In the genomic region with DNA sequence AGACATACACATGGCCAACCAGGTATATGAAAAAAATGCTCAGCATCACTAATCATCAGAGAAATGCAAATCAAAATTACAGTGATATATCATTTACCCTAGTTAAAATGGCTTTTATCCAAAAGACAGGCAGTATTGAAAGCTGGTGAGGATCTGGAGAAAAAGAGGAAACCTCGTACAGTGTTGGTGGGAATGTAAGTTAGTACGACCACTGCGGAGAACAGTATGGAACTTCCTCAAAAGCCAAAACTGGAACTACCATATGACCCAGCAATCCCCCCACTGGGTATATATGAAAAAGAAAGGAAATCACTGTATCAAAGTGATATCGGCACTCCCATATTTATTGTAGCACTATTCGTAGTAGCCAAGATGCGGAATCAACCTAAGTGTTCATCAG, we compare ENCODE assay signal across 21 cellular contexts. TPM values are rescaled to one million over a fixed set of nuclear protein-coding genes. Genes with fewer than 3 reads are reported as not detected.
A peak's percentile ranks its signal among the peaks of the same experiment; 100 is the strongest.
DNase-seq lines count a peak whose midpoint lies in the region; ATAC-seq and TF ChIP-seq lines count a peak whose summit lies in the region.
"Had no signal": no experiment of that assay in that cellular context is flagged by ENCODE, and none has a peak within 500 bp of the region (broad histone marks: within the 10 kb centered on the region; RNA-seq: fewer than 3 reads in every experiment).

No MANE protein-coding gene starts in this region.

- H3K27ac Mint-ChIP-seq in T-helper 17 cell (peak overlapping the region; percentile 27), endodermal cell (peak overlapping the region; percentile 78)
- H3K27ac Mint-ChIP-seq: B cell; CD4-positive, alpha-beta T cell; CD8-positive, alpha-beta T cell had no signal

- H3K4me1 Mint-ChIP-seq in T-helper 17 cell (peaks cover 4% of the 10 kb centered on the region), endodermal cell (peaks cover 1% of the 10 kb centered on the region)

- WGBS in endodermal cell (ENCODE audit: insufficient coverage in 1 of 2, insufficient read length in 1 of 2), 2 experiments, result 98 to 100% methylated on average over 4 to 6 of the region's 6 CpGs

- H3K27ac ChIP-seq in endodermal cell (ENCODE audit: low read depth, low read length) (no peak overlapping the region), foreskin keratinocyte (no peak overlapping the region)
- H3K27ac ChIP-seq: 22Rv1; A549; BLaER1 treated with 17β-estradiol and CSF1 and Interleukin-3, amounts not matched to agents 10 nM and 100 nM; C4-2B had no signal

- H3K36me3 Mint-ChIP-seq in T-helper 17 cell (ENCODE audit: low read depth) (peaks cover 8% of the 10 kb centered on the region), endodermal cell (ENCODE audit: low read depth) (peaks cover 53% of the 10 kb centered on the region)

- no peak for TF ChIP-seq CTCF in endodermal cell (conservative IDR thresholded peaks at IDR 0.05)
- TF ChIP-seq CTCF in foreskin keratinocyte (conservative IDR thresholded peaks at IDR 0.05), result no peak

- H3K4me3 Mint-ChIP-seq in T-helper 17 cell, result no peak overlapping the region
- no peak overlapping the region for H3K4me3 Mint-ChIP-seq in endodermal cell
- H3K4me3 Mint-ChIP-seq: B cell; CD4-positive, alpha-beta T cell; CD8-positive, alpha-beta T cell had no signal

- no peaks in the 10 kb centered on the region for H3K4me1 ChIP-seq in endodermal cell (ENCODE audit: control insufficient read depth, insufficient read depth, low read length)
- no peaks in the 10 kb centered on the region for H3K4me1 ChIP-seq in foreskin keratinocyte
- H3K4me1 ChIP-seq: A549, Caco-2 had no signal

- H3K4me3 ChIP-seq in endodermal cell (ENCODE audit: low read length), result no peak overlapping the region
- H3K4me3 ChIP-seq: A549; BLaER1 treated with 17β-estradiol and CSF1 and Interleukin-3, amounts not matched to agents 10 nM and 100 nM had no signal

- no peaks in the 10 kb centered on the region for H3K27me3 ChIP-seq in endodermal cell (ENCODE audit: control insufficient read depth, insufficient read depth, low read length, poor library complexity, severe bottlenecking)
- H3K27me3 ChIP-seq in foreskin keratinocyte, result no peaks in the 10 kb centered on the region
- H3K27me3 ChIP-seq: BLaER1 treated with 17β-estradiol and CSF1 and Interleukin-3, amounts not matched to agents 10 nM and 100 nM had no signal

- DNase-seq in GDM1 (lab: John Stamatoyannopoulos, UW) (peak; percentile 6), Kasumi-1 (lab: John Stamatoyannopoulos, UW) (peak; percentile 59 to 64), T-helper 17 cell (no peak), endodermal cell (no peak), NCI-H187 treated with DMSO at 0.1 percent for 48 hours (lab: John Stamatoyannopoulos, UW) (no peak), DMS53 (lab: John Stamatoyannopoulos, UW) (no peak), foreskin keratinocyte (no peak)
- DNase-seq: AML-193; Caco-2; Calu3; CD4-positive, alpha-beta T cell; CD8-positive, alpha-beta T cell; DMS79; DND-41; EL; GF-D8 had no signal

- H3K27me3 Mint-ChIP-seq in T-helper 17 cell (no peaks in the 10 kb centered on the region), endodermal cell (ENCODE audit: insufficient read depth) (no peaks in the 10 kb centered on the region)
- H3K27me3 Mint-ChIP-seq: B cell; CD4-positive, alpha-beta T cell had no signal

- H3K9me3 Mint-ChIP-seq in endodermal cell, result peaks cover under 1% of the 10 kb centered on the region
- H3K9me3 Mint-ChIP-seq: CD4-positive, alpha-beta T cell; CD8-positive, alpha-beta T cell had no signal

- ATAC-seq in T-helper 17 cell (no peak), foreskin keratinocyte (no peak)
- ATAC-seq: A549; CD8-positive, alpha-beta T cell had no signal

- no peak overlapping the region for H3K9ac ChIP-seq in endodermal cell (ENCODE audit: extremely low read depth, low read length, poor library complexity, severe bottlenecking)
- H3K9ac ChIP-seq: BLaER1 treated with 17β-estradiol and CSF1 and Interleukin-3, amounts not matched to agents 10 nM and 100 nM had no signal

- no peaks in the 10 kb centered on the region for H3K9me3 ChIP-seq in T-helper 17 cell (ENCODE audit: control insufficient read depth, low read length, poor library complexity, severe bottlenecking)
- H3K9me3 ChIP-seq in endodermal cell (ENCODE audit: control insufficient read depth, low read length), result no peaks in the 10 kb centered on the region
- H3K9me3 ChIP-seq: A549; BLaER1 treated with 17β-estradiol and CSF1 and Interleukin-3, amounts not matched to agents 10 nM and 100 nM; Caco-2 had no signal

- peaks cover 65% of the 10 kb centered on the region for H3K36me3 ChIP-seq in endodermal cell (ENCODE audit: control insufficient read depth, insufficient read depth, low read length)

RNA-seq across cellular contexts. Expression of gene ABHD18, which starts 23.4 kb away (rescaled TPM):
- total RNA-seq in T-helper 17 cell, result 10 to 100 TPM; 20.3 to 22.5 TPM
- 10 to 100 TPM; 17.1 to 18.5 TPM for total RNA-seq in endodermal cell
- 10.2 TPM for polyA plus RNA-seq in endodermal cell (2013, experiment 1 of 2)
- polyA plus RNA-seq in endodermal cell (2013, experiment 2 of 2), result 9.6 TPM
- total RNA-seq in foreskin keratinocyte, result 5.9 and 6.3 TPM in 2 replicates
- polyA plus RNA-seq in foreskin keratinocyte, result 1.7 and 2.1 TPM in 2 replicates

RNA-seq across cellular contexts. Expression of gene MFSD8, which starts 23.7 kb away (rescaled TPM):
- total RNA-seq in T-helper 17 cell (10 to 100 TPM; 22.5 to 27.8 TPM), endodermal cell (10 to 100 TPM; 23.8 to 25.2 TPM), foreskin keratinocyte (12.9 and 15.8 TPM in 2 replicates)
- 19.9 TPM for polyA plus RNA-seq in endodermal cell (2013, experiment 1 of 2)
- 18.5 TPM for polyA plus RNA-seq in endodermal cell (2013, experiment 2 of 2)
- polyA plus RNA-seq in foreskin keratinocyte, result 7.9 and 8.7 TPM in 2 replicates

Comparison
In these comparisons a context has a peak if more than half of its experiments do, and no peak if none do; other contexts are left out.
1. DNase-seq: peak in GDM1 (single experiment) and Kasumi-1 (2 of 2); none in T-helper 17 cell (0 of 3), endodermal cell (single experiment), NCI-H187 treated with DMSO at 0.1 percent for 48 hours (single experiment), DMS53 (single experiment) and foreskin keratinocyte (0 of 2).